In genomic region chr7:42478717-42479116, GRCh38 we compare ENCODE assay signal across 17 cellular contexts.
A peak's percentile ranks its signal among the peaks of the same experiment; 100 is the strongest.
DNase-seq lines count a peak whose midpoint lies in the region; ATAC-seq and TF ChIP-seq lines count a peak whose summit lies in the region.
"Had no signal": no experiment of that assay in that cellular context is flagged by ENCODE, and none has a peak within 500 bp of the region (broad histone marks: within the 10 kb centered on the region; RNA-seq: fewer than 3 reads in every experiment).

No MANE protein-coding gene starts in this region.

- H3K9ac ChIP-seq in mesenchymal stem cell (ENCODE audit: low read length) = no peak overlapping the region
- no peak overlapping the region for H3K9ac ChIP-seq in smooth muscle cell (ENCODE audit: low read depth)
- H3K9ac ChIP-seq in endodermal cell (ENCODE audit: extremely low read depth, low read length, poor library complexity, severe bottlenecking) = no peak overlapping the region

- H2AK5ac ChIP-seq in mesenchymal stem cell (ENCODE audit: low read length, severe bottlenecking) = no peak overlapping the region

- peak overlapping the region; percentile 53 for H4K91ac ChIP-seq in mesenchymal stem cell (ENCODE audit: low read length)

- no peaks in the 10 kb centered on the region for H4K20me1 ChIP-seq in smooth muscle cell (ENCODE audit: low read depth)
- H4K20me1 ChIP-seq in PC-9 (ENCODE audit: insufficient read depth) = no peaks in the 10 kb centered on the region

- no peaks in the 10 kb centered on the region for H3K79me2 ChIP-seq in smooth muscle cell (ENCODE audit: low read depth)
- no peaks in the 10 kb centered on the region for H3K79me2 ChIP-seq in PC-9 (ENCODE audit: low read depth)

- H2BK12ac ChIP-seq in mesenchymal stem cell (ENCODE audit: low read length in 2 of 2) = peak overlapping the region; percentile 71 to 85

- H3K9me3 Mint-ChIP-seq in MCF 10A (ENCODE audit: unreplicated experiment) = no peaks in the 10 kb centered on the region
- no peaks in the 10 kb centered on the region for H3K9me3 Mint-ChIP-seq in endodermal cell
- H3K9me3 Mint-ChIP-seq: GM23338, H9 had no signal

- POLR2A ChIA-PET in MCF 10A (lab: Yijun Ruan, JAX) = no interaction called here
- POLR2A ChIA-PET in PC-9 (lab: Charles Lee; ENCODE audit: unreplicated experiment) = no interaction called here

- no peak overlapping the region for H2AFZ ChIP-seq in mesenchymal stem cell (ENCODE audit: low read depth, low read length)
- H2AFZ ChIP-seq in smooth muscle cell (ENCODE audit: low read depth) = no peak overlapping the region
- H2AFZ ChIP-seq in PC-9 = no peak overlapping the region
- H2AFZ ChIP-seq: GM23338 had no signal

- no peak for DNase-seq in breast epithelium (ENCODE audit: low spot score in 2 of 2)
- no peak for DNase-seq in MCF 10A (ENCODE audit: unreplicated experiment)
- DNase-seq in mesenchymal stem cell = no peak
- DNase-seq in smooth muscle cell (lab: John Stamatoyannopoulos, UW; ENCODE audit: unreplicated experiment) = no peak
- no peak for DNase-seq in PC-9
- DNase-seq in GOT3 (lab: John Stamatoyannopoulos, UW) = no peak
- DNase-seq in endodermal cell = no peak
- DNase-seq: CD8-positive, alpha-beta T cell; COR-L47; DMS153; DMS79 treated with DMSO at 0.1 percent for 48 hours; EL; H9 had no signal

- WGBS in gastroesophageal sphincter (ENCODE audit: low coverage in 1 of 2), 2 donors = 86% methylated on average over 5 of the region's 6 CpGs; no CpG with 5 or more reads in 1 of the 2 donors
- 79% methylated on average over 6 of the region's 6 CpGs for WGBS in mesenchymal stem cell
- WGBS in smooth muscle cell (ENCODE audit: low lambda C conversion rate) = 96% methylated on average over 6 of the region's 6 CpGs
- WGBS in endodermal cell (ENCODE audit: insufficient coverage in 1 of 2, insufficient read length in 1 of 2), 2 experiments = 93 to 97% methylated on average over 5 to 6 of the region's 6 CpGs

- H3K36me3 Mint-ChIP-seq in MCF 10A (ENCODE audit: insufficient read depth, unreplicated experiment) = no peaks in the 10 kb centered on the region
- H3K36me3 Mint-ChIP-seq in endodermal cell (ENCODE audit: low read depth) = no peaks in the 10 kb centered on the region
- H3K36me3 Mint-ChIP-seq: CD14-positive monocyte; CD8-positive, alpha-beta T cell had no signal

- H3K9me2 ChIP-seq in PC-9 (ENCODE audit: insufficient read depth) = peaks cover 3% of the 10 kb centered on the region; the same call in 1 of the 2 replicates

- no peaks in the 10 kb centered on the region for H3K4me1 ChIP-seq in breast epithelium
- H3K4me1 ChIP-seq in gastroesophageal sphincter = peaks cover 0 to 18% (median 5%) of the 10 kb centered on the region in 3 donors
- H3K4me1 ChIP-seq in mesenchymal stem cell (ENCODE audit: control insufficient read depth, insufficient read depth, low read depth, low read length) = no peaks in the 10 kb centered on the region
- peaks cover 8% of the 10 kb centered on the region for H3K4me1 ChIP-seq in smooth muscle cell (ENCODE audit: low read depth)
- no peaks in the 10 kb centered on the region for H3K4me1 ChIP-seq in PC-9 (replicated peaks; ENCODE audit: insufficient read depth)
- no peaks in the 10 kb centered on the region for H3K4me1 ChIP-seq in endodermal cell (ENCODE audit: control insufficient read depth, insufficient read depth, low read length)

- H3F3A ChIP-seq in smooth muscle cell (ENCODE audit: low read depth) = peaks cover 10% of the 10 kb centered on the region
- H3F3A ChIP-seq in PC-9 (ENCODE audit: insufficient read depth, low read depth) = no peaks in the 10 kb centered on the region

- peak overlapping the region in 1 of 2 experiments; percentile 77 for H3K18ac ChIP-seq in mesenchymal stem cell (ENCODE audit: low read depth in 1 of 2, low read length in 2 of 2)

- H3K14ac ChIP-seq in mesenchymal stem cell (ENCODE audit: low read length in 2 of 2) = no peak overlapping the region

- H2BK5ac ChIP-seq in mesenchymal stem cell (ENCODE audit: low read depth, low read length, poor library complexity, severe bottlenecking) = no peak overlapping the region

- TF ChIP-seq EP300 in gastroesophageal sphincter (IDR thresholded peaks at IDR 0.05) = no peak

- peak overlapping the region; percentile 57 for H2BK15ac ChIP-seq in mesenchymal stem cell (ENCODE audit: low read depth, poor library complexity, severe bottlenecking)

- intact Hi-C loops in breast epithelium (cut with DNase I; ENCODE audit: low total_unique reads) = no loop called here
- intact Hi-C loops in MCF 10A (cut with micrococcal nuclease) = no loop called here
- intact Hi-C loops in PC-9 (cut with micrococcal nuclease; ENCODE audit: unreplicated experiment) = no loop called here

- H3K27me3 Mint-ChIP-seq in MCF 10A (ENCODE audit: insufficient read depth, unreplicated experiment) = no peaks in the 10 kb centered on the region
- peaks cover 4% of the 10 kb centered on the region for H3K27me3 Mint-ChIP-seq in endodermal cell (ENCODE audit: insufficient read depth)

- H3K4me3 Mint-ChIP-seq in MCF 10A (ENCODE audit: unreplicated experiment) (no peak overlapping the region), endodermal cell (no peak overlapping the region)
- H3K4me3 Mint-ChIP-seq: CD14-positive monocyte; CD8-positive, alpha-beta T cell; GM23338; H9 had no signal

- H3K36me3 ChIP-seq in breast epithelium = no peaks in the 10 kb centered on the region
- no peaks in the 10 kb centered on the region for H3K36me3 ChIP-seq in gastroesophageal sphincter
- H3K36me3 ChIP-seq in mesenchymal stem cell (ENCODE audit: control insufficient read depth in 1 of 2, insufficient read depth in 2 of 2, low read depth in 1 of 2, low read length in 2 of 2) = no peaks in the 10 kb centered on the region
- no peaks in the 10 kb centered on the region for H3K36me3 ChIP-seq in smooth muscle cell (ENCODE audit: low read depth)
- no peaks in the 10 kb centered on the region for H3K36me3 ChIP-seq in PC-9 (ENCODE audit: low read depth)
- H3K36me3 ChIP-seq in endodermal cell (ENCODE audit: control insufficient read depth, insufficient read depth, low read length) = no peaks in the 10 kb centered on the region

- peak overlapping the region; percentile 24 for H4K8ac ChIP-seq in mesenchymal stem cell (ENCODE audit: low read length)

- H3K4me1 Mint-ChIP-seq in MCF 10A (ENCODE audit: insufficient read depth, unreplicated experiment) (peaks cover 9% of the 10 kb centered on the region), endodermal cell (peaks cover 2% of the 10 kb centered on the region)
- H3K4me1 Mint-ChIP-seq: CD14-positive monocyte had no signal

- BruUV-seq in MCF 10A (replicated peaks; lab: Mats Ljungman, UMichigan) (no TSS peak), PC-9 (replicated peaks; lab: Mats Ljungman, UMichigan) (no TSS peak)

- H3K4me2 ChIP-seq in mesenchymal stem cell (ENCODE audit: low read length, poor library complexity, severe bottlenecking) = no peak overlapping the region
- no peak overlapping the region for H3K4me2 ChIP-seq in smooth muscle cell
- H3K4me2 ChIP-seq in PC-9 = no peak overlapping the region
- H3K4me2 ChIP-seq: GM23338 had no signal

- TF ChIP-seq POLR2A in breast epithelium (IDR thresholded peaks at IDR 0.05) (no peak), gastroesophageal sphincter (IDR thresholded peaks at IDR 0.05) (no peak)

- H3K27ac ChIP-seq in breast epithelium (peak overlapping the region; percentile 60 to 78), gastroesophageal sphincter (peak overlapping the region in 3 of 4 donors; percentile 34 to 67 (median 62)), mesenchymal stem cell (ENCODE audit: low read length, poor library complexity, severe bottlenecking) (no peak overlapping the region), smooth muscle cell (ENCODE audit: low read depth) (peak overlapping the region; percentile 73), PC-9 (no peak overlapping the region), endodermal cell (ENCODE audit: low read depth, low read length) (no peak overlapping the region)
- H3K27ac ChIP-seq: 22Rv1 had no signal

- no peak overlapping the region for H3K23ac ChIP-seq in mesenchymal stem cell (ENCODE audit: low read length in 2 of 2)

- CTCF ChIA-PET in MCF 10A (lab: Yijun Ruan, JAX) (no interaction called here), PC-9 (lab: Charles Lee) (no interaction called here)

- H3K79me1 ChIP-seq in mesenchymal stem cell (replicated peaks; ENCODE audit: low read length, poor library complexity, severe bottlenecking) = no peaks in the 10 kb centered on the region

- H3K4me3 ChIP-seq in breast epithelium = no peak overlapping the region
- H3K4me3 ChIP-seq in gastroesophageal sphincter = no peak overlapping the region
- no peak overlapping the region for H3K4me3 ChIP-seq in mesenchymal stem cell (ENCODE audit: insufficient read depth in 1 of 2, low read depth in 1 of 2, low read length in 2 of 2)
- no peak overlapping the region for H3K4me3 ChIP-seq in smooth muscle cell
- no peak overlapping the region for H3K4me3 ChIP-seq in PC-9
- H3K4me3 ChIP-seq in endodermal cell (ENCODE audit: low read length) = no peak overlapping the region
- H3K4me3 ChIP-seq: GM23338 had no signal

- H3K9me3 ChIP-seq in breast epithelium (no peaks in the 10 kb centered on the region), gastroesophageal sphincter (no peaks in the 10 kb centered on the region), mesenchymal stem cell (ENCODE audit: control insufficient read depth, low read length) (no peaks in the 10 kb centered on the region), smooth muscle cell (replicated peaks; ENCODE audit: low read depth) (no peaks in the 10 kb centered on the region), PC-9 (ENCODE audit: insufficient read depth, low read depth) (no peaks in the 10 kb centered on the region), endodermal cell (ENCODE audit: control insufficient read depth, low read length) (no peaks in the 10 kb centered on the region)

- H2BK120ac ChIP-seq in mesenchymal stem cell (ENCODE audit: low read depth, low read length) = peak overlapping the region; percentile 11

- TF ChIP-seq CTCF in breast epithelium (IDR thresholded peaks at IDR 0.05) (no peak), MCF 10A (IDR thresholded peaks at IDR 0.05; ENCODE audit: unreplicated experiment) (no peak), gastroesophageal sphincter (IDR thresholded peaks at IDR 0.05) (no peak), smooth muscle cell (IDR thresholded peaks at IDR 0.05; ENCODE audit: borderline replicate concordance, insufficient read depth, poor library complexity, severe bottlenecking) (no peak), PC-9 (conservative IDR thresholded peaks at IDR 0.05) (no peak), endodermal cell (conservative IDR thresholded peaks at IDR 0.05) (no peak)

- H3K27ac Mint-ChIP-seq in MCF 10A (ENCODE audit: low read depth, unreplicated experiment) = no peak overlapping the region
- no peak overlapping the region for H3K27ac Mint-ChIP-seq in endodermal cell
- H3K27ac Mint-ChIP-seq: CD14-positive monocyte; CD8-positive, alpha-beta T cell; GM23338; H9 had no signal

- H3K27me3 ChIP-seq in breast epithelium (no peaks in the 10 kb centered on the region), gastroesophageal sphincter (no peaks in the 10 kb centered on the region), mesenchymal stem cell (ENCODE audit: control insufficient read depth in 1 of 2, insufficient read depth in 1 of 2, low read length in 2 of 2) (peaks cover 0 to 3% of the 10 kb centered on the region in 2 experiments), smooth muscle cell (ENCODE audit: low read depth) (no peaks in the 10 kb centered on the region), PC-9 (ENCODE audit: insufficient read depth, low read depth) (peaks cover 46% of the 10 kb centered on the region), endodermal cell (ENCODE audit: control insufficient read depth, insufficient read depth, low read length, poor library complexity, severe bottlenecking) (no peaks in the 10 kb centered on the region)

- H3K4ac ChIP-seq in mesenchymal stem cell (ENCODE audit: low read depth in 1 of 2, low read length in 2 of 2) = no peak overlapping the region

- no peak for ATAC-seq in gastroesophageal sphincter
- ATAC-seq: CD8-positive, alpha-beta T cell; GM23338 had no signal

Comparison
In these comparisons a context has a peak if more than half of its experiments do, and no peak if none do; other contexts are left out.
1. H3K27ac ChIP-seq: peak in breast epithelium (2 of 2), gastroesophageal sphincter (3 of 4) and smooth muscle cell (single experiment); none in mesenchymal stem cell (single experiment), PC-9 (single experiment) and endodermal cell (single experiment).